Comparison of ENCODE assay signal across 18 cellular contexts in the genomic region with DNA sequence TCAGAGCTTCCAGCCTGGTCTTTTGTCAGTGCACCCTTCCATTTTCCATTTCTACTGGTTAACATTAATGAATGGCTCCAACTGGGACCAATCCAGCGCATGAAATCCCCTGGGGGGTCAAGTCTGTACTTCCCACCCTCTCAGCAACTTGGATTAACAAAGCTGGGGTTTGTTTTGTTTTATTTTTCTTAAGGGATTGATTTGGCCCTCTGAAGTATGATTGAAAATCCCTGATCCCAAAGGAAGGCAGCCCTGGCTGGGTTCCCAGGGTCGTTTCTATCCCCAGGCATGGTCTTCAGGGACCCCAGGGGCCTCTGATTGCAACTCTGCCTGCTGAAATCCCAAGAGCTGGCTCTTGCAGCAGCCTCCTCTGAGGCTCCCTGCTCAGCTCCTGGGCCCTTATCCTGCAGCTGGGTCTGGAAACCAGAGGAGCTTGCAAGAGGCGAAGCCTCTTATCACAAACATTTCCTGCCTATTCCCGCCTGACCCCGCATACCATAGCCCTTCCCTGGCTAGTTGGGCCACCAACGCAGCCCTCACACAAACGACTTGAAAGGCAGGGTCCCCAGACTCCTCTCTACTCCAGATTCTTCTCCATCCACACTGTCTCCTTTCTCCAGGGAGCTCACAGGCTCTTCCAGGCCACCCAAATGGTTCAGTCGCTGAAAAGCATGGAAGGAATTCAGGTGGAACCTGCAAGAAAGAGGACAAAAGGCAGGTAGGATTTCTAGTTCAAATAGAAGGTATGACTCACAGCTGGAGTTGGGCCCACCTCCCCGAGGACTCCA.
DNase-seq lines count a peak whose midpoint lies in the region; ATAC-seq and TF ChIP-seq lines count a peak whose summit lies in the region.
"Had no signal": no experiment of that assay in that cellular context is flagged by ENCODE, and none has a peak within 500 bp of the region (broad histone marks: within the 10 kb centered on the region; RNA-seq: fewer than 3 reads in every experiment).

No MANE protein-coding gene starts in this region.

- ATAC-seq in esophagus mucosa, result peak; percentile 43
- ATAC-seq in activated T-helper 17 cell treated with anti-CD3 and anti-CD28 coated beads, Interleukin-2, amount 50 U/mL, for 72 hours (replicated peaks), result no peak

- peak overlapping the region; percentile 76 to 77 for H3K27ac ChIP-seq in uterus
- H3K27ac ChIP-seq: 22Rv1, right lobe of liver had no signal

- H3K4me3 ChIP-seq in uterus, result no peak overlapping the region
- H3K4me3 ChIP-seq: Peyer's patch, right lobe of liver had no signal

- DNase-seq in DMS53 (lab: John Stamatoyannopoulos, UW), result peak; percentile 35
- DNase-seq in DMS53 treated with DMSO at 0.1 percent for 48 hours (lab: John Stamatoyannopoulos, UW; ENCODE audit: unreplicated experiment), result no peak
- DNase-seq in mesenteric fat pad (ENCODE audit: low spot score), result peak; percentile 69
- peak in 1 of 2 donors; percentile 32 for DNase-seq in uterus
- no peak for DNase-seq in activated CD4-positive, alpha-beta T cell treated with anti-CD3 and anti-CD28 coated beads for 48 hours
- DNase-seq in activated CD8-positive, alpha-beta memory T cell treated with anti-CD3 and anti-CD28 coated beads, Interleukin-2, amount 50 U/mL, for 4 hours, result no peak
- DNase-seq: activated CD4-positive, alpha-beta T cell treated with anti-CD3 and anti-CD28 coated beads, Interleukin-2, amount 50 U/mL, for 48 hours; effector CD4-positive, alpha-beta T cell; NCI-H1092 treated with DMSO at 0.1 percent for 48 hours; NCI-H510A; Peyer's patch; right lobe of liver; stimulated activated naive CD4-positive, alpha-beta T cell had no signal

- no peaks in the 10 kb centered on the region for H3K27me3 ChIP-seq in uterus
- H3K27me3 ChIP-seq: Peyer's patch, right lobe of liver had no signal

- no peaks in the 10 kb centered on the region for H3K36me3 Mint-ChIP-seq in activated T-helper 17 cell treated with anti-CD3 and anti-CD28 coated beads, Interleukin-2, amount 50 U/mL, for 72 hours (ENCODE audit: low read depth)

- TF ChIP-seq POLR2A in uterus (IDR thresholded peaks at IDR 0.05), result no peak

- no peaks in the 10 kb centered on the region for H3K9me3 Mint-ChIP-seq in activated T-helper 17 cell treated with anti-CD3 and anti-CD28 coated beads, Interleukin-2, amount 50 U/mL, for 72 hours
- H3K9me3 Mint-ChIP-seq: activated T-helper 2 cell treated with anti-CD3 and anti-CD28 coated beads, Interferon-gamma antibody, Interleukin-2, Interleukin-4, amounts not matched to agents 10 μg/mL and 5 μg/mL and 100 μg/mL, durations not matched to agents 14 hours and 24 hours and 36 hours; T-helper 2 cell treated with Interferon-gamma antibody and Interleukin-4, amounts not matched to agents 5 μg/mL and 100 μg/mL, for 36 hours had no signal

- peaks cover 7% of the 10 kb centered on the region for H3K4me1 Mint-ChIP-seq in activated T-helper 17 cell treated with anti-CD3 and anti-CD28 coated beads, Interleukin-2, amount 50 U/mL, for 72 hours

- H3K4me3 Mint-ChIP-seq in activated T-helper 17 cell treated with anti-CD3 and anti-CD28 coated beads, Interleukin-2, amount 50 U/mL, for 72 hours, result no peak overlapping the region
- H3K4me3 Mint-ChIP-seq: T-helper 2 cell treated with Interferon-gamma antibody and Interleukin-4, amounts not matched to agents 5 μg/mL and 100 μg/mL, for 36 hours had no signal

- H3K27ac Mint-ChIP-seq in activated T-helper 17 cell treated with anti-CD3 and anti-CD28 coated beads, Interleukin-2, amount 50 U/mL, for 72 hours, result no peak overlapping the region
- H3K27ac Mint-ChIP-seq: activated T-helper 2 cell treated with anti-CD3 and anti-CD28 coated beads, Interferon-gamma antibody, Interleukin-2, Interleukin-4, amounts not matched to agents 10 μg/mL and 5 μg/mL and 100 μg/mL, durations not matched to agents 14 hours and 24 hours and 36 hours; T-helper 2 cell treated with Interferon-gamma antibody and Interleukin-4, amounts not matched to agents 5 μg/mL and 100 μg/mL, for 36 hours had no signal

- H3K27me3 Mint-ChIP-seq in activated T-helper 17 cell treated with anti-CD3 and anti-CD28 coated beads, Interleukin-2, amount 50 U/mL, for 72 hours, result no peaks in the 10 kb centered on the region

- no peaks in the 10 kb centered on the region for H3K9me3 ChIP-seq in uterus
- H3K9me3 ChIP-seq: Peyer's patch, right lobe of liver had no signal

- no peaks in the 10 kb centered on the region for H3K36me3 ChIP-seq in uterus
- H3K36me3 ChIP-seq: Peyer's patch, right lobe of liver had no signal

- no peak for TF ChIP-seq CTCF in uterus (IDR thresholded peaks at IDR 0.05)

- intact Hi-C loops in uterus (cut with DNase I; ENCODE audit: low total_unique reads), result loop anchor here (10.0 kb wide), 1 partner anchor 67 kb away; no protein-coding TSS in a partner anchor

- peaks cover 7 to 27% of the 10 kb centered on the region in 2 donors for H3K4me1 ChIP-seq in uterus
- H3K4me1 ChIP-seq: right lobe of liver had no signal

Comparison
In these comparisons a context has a peak if more than half of its experiments do, and no peak if none do; other contexts are left out.
1. DNase-seq: peak in DMS53 (single experiment) and mesenteric fat pad (single experiment); none in DMS53 treated with DMSO at 0.1 percent for 48 hours (single experiment), activated CD4-positive, alpha-beta T cell treated with anti-CD3 and anti-CD28 coated beads for 48 hours (single experiment) and activated CD8-positive, alpha-beta memory T cell treated with anti-CD3 and anti-CD28 coated beads, Interleukin-2, amount 50 U/mL, for 4 hours (single experiment).